ENCODE assay signal across 7 cellular contexts in the genomic region with DNA sequence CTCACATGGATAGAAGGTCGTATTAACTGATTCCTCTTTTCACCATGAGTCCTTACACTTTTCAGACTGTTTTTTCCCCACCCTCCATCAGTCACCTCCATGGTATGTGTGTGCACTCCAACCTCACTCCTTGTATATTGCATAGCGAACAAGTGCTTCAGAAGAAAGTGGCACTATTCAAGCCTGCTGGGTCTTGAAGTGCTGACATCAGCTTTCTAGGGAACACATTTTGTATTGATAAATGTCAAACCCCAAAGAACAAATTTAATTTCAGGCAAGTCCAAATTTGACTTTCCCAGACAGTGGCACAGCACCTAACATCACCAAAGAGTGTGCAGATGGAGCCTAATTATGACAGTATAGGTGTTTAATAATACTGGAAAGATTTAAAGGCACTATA.
"Had no signal": no experiment of that assay in that cellular context is flagged by ENCODE, and none has a peak within 500 bp of the region (broad histone marks: within the 10 kb centered on the region; RNA-seq: fewer than 3 reads in every experiment).

No MANE protein-coding gene starts in this region.

- DNase-seq: KBM-7, KG1 had no signal

- ATAC-seq: K562 had no signal

- H3K36me3 Mint-ChIP-seq: IgD-negative memory B cell had no signal

- H3K4me3 Mint-ChIP-seq: IgD-negative memory B cell had no signal

- H3K9ac ChIP-seq: KMS-11 had no signal

- H3K4me2 ChIP-seq: KMS-11 had no signal

- H3K27ac ChIP-seq: HL-60, KMS-11 had no signal

- FAIRE-seq: HTR-8/SVneo, K562 had no signal

- H3K4me3 ChIP-seq: K562 had no signal

- H3K27me3 Mint-ChIP-seq: IgD-negative memory B cell had no signal

- H3K27ac Mint-ChIP-seq: IgD-negative memory B cell had no signal

- H3K4me1 Mint-ChIP-seq: IgD-negative memory B cell had no signal
